In the genomic region with DNA sequence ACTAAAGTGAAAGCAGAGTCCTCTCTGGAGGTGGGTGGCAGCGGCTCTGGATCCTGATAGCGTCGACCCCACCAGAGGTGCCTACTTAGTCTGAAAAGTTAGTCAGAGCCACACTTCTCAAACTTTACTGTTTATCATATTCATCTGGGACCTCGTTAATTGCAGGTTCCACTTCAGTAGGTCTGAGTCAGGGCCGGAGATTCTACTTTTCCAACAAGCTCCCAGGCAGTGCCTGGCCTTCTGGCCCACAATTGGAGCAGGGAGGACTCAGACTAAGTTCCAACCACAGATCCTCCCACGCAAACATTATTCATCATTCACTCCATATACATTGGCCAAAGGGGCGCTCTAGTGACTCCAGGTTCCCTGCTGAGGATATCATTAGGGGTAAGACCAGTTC, we compare ENCODE assay signal across 1 cellular context.
TF ChIP-seq lines count a peak whose summit lies in the region.

No MANE protein-coding gene starts in this region.

TF ChIP-seq in K562, 482 proteins besides CTCF, POLR2A, EP300 and RAD21 (continued from another document and continues in another):
- TF ChIP-seq, protein P1, sequence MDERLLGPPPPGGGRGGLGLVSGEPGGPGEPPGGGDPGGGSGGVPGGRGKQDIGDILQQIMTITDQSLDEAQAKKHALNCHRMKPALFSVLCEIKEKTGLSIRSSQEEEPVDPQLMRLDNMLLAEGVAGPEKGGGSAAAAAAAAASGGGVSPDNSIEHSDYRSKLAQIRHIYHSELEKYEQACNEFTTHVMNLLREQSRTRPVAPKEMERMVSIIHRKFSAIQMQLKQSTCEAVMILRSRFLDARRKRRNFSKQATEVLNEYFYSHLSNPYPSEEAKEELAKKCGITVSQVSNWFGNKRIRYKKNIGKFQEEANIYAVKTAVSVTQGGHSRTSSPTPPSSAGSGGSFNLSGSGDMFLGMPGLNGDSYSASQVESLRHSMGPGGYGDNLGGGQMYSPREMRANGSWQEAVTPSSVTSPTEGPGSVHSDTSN (CRISPR knock-in tag; IDR thresholded peaks at IDR 0.05; ENCODE audit: low read depth), result no peak
- TF ChIP-seq, protein P1 (tag; conservative IDR thresholded peaks at IDR 0.05; ENCODE audit: low read depth), result peak; percentile 52; the same call in 1 of the 2 replicates
- TF ChIP-seq EGR1 (conservative IDR thresholded peaks at IDR 0.05) (peak; percentile 95), DPF2 (IDR thresholded peaks at IDR 0.05) (peak; percentile 77), RBM14 (IDR thresholded peaks at IDR 0.05; ENCODE audit: borderline replicate concordance, insufficient read depth, low read depth, low read length) (no peak), BMI1 (IDR thresholded peaks at IDR 0.05; ENCODE audit: low read length) (no peak), SRF (CRISPR knock-in tag; IDR thresholded peaks at IDR 0.05) (peak in 1 of 2 experiments; percentile 40; a peak in 1 of 4 replicates), C11orf30 (IDR thresholded peaks at IDR 0.05; ENCODE audit: low read depth) (no peak), RCOR1 (IDR thresholded peaks at IDR 0.05; ENCODE audit: borderline replicate concordance in 1 of 2, low read depth in 2 of 2, low read length in 2 of 2) (peak in 1 of 2 experiments; percentile 46; a peak in 1 of 4 replicates), GABPB2 (CRISPR knock-in tag; conservative IDR thresholded peaks at IDR 0.05) (no peak), POLR2H (tag; IDR thresholded peaks at IDR 0.05; ENCODE audit: low read depth) (no peak), HDAC2 (IDR thresholded peaks at IDR 0.05) (no peak), ZNF263 (CRISPR knock-in tag; IDR thresholded peaks at IDR 0.05; ENCODE audit: borderline replicate concordance) (peak; percentile 87), ZNF830 (CRISPR knock-in tag; IDR thresholded peaks at IDR 0.05) (no peak), JUND (IDR thresholded peaks at IDR 0.05; ENCODE audit: borderline replicate concordance, low read depth, low read length) (peak; percentile 71), JUND (tag; IDR thresholded peaks at IDR 0.05; ENCODE audit: borderline replicate concordance, low read depth, low read length) (no peak; the same call in 2 of the 3 replicates), ZNF707 (CRISPR knock-in tag; conservative IDR thresholded peaks at IDR 0.05) (no peak), SNRNP70 (optimal IDR thresholded peaks at IDR 0.05; ENCODE audit: low read depth, low read length) (no peak), FUS (optimal IDR thresholded peaks at IDR 0.05; ENCODE audit: low read depth, low read length) (no peak), CREBBP (IDR thresholded peaks at IDR 0.05; ENCODE audit: low read depth, low read length) (no peak), SMAD3 (CRISPR knock-in tag; conservative IDR thresholded peaks at IDR 0.05) (no peak), CHD1 (IDR thresholded peaks at IDR 0.05; ENCODE audit: low read length) (no peak), FOXA3 (CRISPR knock-in tag; conservative IDR thresholded peaks at IDR 0.05 in 1 of 2, IDR thresholded peaks at IDR 0.05 in 1 of 2) (no peak), HCFC1 (IDR thresholded peaks at IDR 0.05; ENCODE audit: low read depth, low read length) (no peak), TAF9B (IDR thresholded peaks at IDR 0.05; ENCODE audit: partially characterized antibody) (no peak), RFX5 (IDR thresholded peaks at IDR 0.05; ENCODE audit: low read depth, low read length) (no peak), CBX1 (IDR thresholded peaks at IDR 0.05; ENCODE audit: low read depth) (no peak), TGIF2 (CRISPR knock-in tag; IDR thresholded peaks at IDR 0.05) (no peak), RUNX1 (IDR thresholded peaks at IDR 0.05; ENCODE audit: low read depth) (no peak), ZNF444 (CRISPR knock-in tag; IDR thresholded peaks at IDR 0.05) (no peak), SMARCA4 (IDR thresholded peaks at IDR 0.05) (peak; percentile 71; the same call in 1 of the 2 replicates), HMGN3 (IDR thresholded peaks at IDR 0.05; ENCODE audit: borderline replicate concordance, extremely low read depth, insufficient read length, low read depth, low read length) (no peak), MCM3 (IDR thresholded peaks at IDR 0.05) (no peak), FOSL1 (tag; conservative IDR thresholded peaks at IDR 0.05) (peak; percentile 84), ATF7 (IDR thresholded peaks at IDR 0.05) (no peak)
- TF ChIP-seq, protein P2, sequence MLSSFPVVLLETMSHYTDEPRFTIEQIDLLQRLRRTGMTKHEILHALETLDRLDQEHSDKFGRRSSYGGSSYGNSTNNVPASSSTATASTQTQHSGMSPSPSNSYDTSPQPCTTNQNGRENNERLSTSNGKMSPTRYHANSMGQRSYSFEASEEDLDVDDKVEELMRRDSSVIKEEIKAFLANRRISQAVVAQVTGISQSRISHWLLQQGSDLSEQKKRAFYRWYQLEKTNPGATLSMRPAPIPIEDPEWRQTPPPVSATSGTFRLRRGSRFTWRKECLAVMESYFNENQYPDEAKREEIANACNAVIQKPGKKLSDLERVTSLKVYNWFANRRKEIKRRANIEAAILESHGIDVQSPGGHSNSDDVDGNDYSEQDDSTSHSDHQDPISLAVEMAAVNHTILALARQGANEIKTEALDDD (IDR thresholded peaks at IDR 0.05), result peak; percentile 82; the same call in 1 of the 2 replicates
- TF ChIP-seq, protein P3, sequence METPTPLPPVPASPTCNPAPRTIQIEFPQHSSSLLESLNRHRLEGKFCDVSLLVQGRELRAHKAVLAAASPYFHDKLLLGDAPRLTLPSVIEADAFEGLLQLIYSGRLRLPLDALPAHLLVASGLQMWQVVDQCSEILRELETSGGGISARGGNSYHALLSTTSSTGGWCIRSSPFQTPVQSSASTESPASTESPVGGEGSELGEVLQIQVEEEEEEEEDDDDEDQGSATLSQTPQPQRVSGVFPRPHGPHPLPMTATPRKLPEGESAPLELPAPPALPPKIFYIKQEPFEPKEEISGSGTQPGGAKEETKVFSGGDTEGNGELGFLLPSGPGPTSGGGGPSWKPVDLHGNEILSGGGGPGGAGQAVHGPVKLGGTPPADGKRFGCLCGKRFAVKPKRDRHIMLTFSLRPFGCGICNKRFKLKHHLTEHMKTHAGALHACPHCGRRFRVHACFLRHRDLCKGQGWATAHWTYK (CRISPR knock-in tag; IDR thresholded peaks at IDR 0.05), result no peak
- TF ChIP-seq, protein P4, sequence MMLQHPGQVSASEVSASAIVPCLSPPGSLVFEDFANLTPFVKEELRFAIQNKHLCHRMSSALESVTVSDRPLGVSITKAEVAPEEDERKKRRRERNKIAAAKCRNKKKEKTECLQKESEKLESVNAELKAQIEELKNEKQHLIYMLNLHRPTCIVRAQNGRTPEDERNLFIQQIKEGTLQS (IDR thresholded peaks at IDR 0.05), result peak; percentile 46; the same call in 1 of the 2 replicates
- TF ChIP-seq, protein P4 (CRISPR knock-in tag; conservative IDR thresholded peaks at IDR 0.05), result no peak
- TF ChIP-seq, protein P5, sequence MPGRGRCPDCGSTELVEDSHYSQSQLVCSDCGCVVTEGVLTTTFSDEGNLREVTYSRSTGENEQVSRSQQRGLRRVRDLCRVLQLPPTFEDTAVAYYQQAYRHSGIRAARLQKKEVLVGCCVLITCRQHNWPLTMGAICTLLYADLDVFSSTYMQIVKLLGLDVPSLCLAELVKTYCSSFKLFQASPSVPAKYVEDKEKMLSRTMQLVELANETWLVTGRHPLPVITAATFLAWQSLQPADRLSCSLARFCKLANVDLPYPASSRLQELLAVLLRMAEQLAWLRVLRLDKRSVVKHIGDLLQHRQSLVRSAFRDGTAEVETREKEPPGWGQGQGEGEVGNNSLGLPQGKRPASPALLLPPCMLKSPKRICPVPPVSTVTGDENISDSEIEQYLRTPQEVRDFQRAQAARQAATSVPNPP (IDR thresholded peaks at IDR 0.05; ENCODE audit: borderline replicate concordance, insufficient read depth, insufficient read length), result no peak
- TF ChIP-seq, protein P6, sequence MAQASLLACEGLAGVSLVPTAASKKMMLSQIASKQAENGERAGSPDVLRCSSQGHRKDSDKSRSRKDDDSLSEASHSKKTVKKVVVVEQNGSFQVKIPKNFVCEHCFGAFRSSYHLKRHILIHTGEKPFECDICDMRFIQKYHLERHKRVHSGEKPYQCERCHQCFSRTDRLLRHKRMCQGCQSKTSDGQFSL (CRISPR knock-in tag; IDR thresholded peaks at IDR 0.05), result no peak
- TF ChIP-seq, protein P6 (tag; IDR thresholded peaks at IDR 0.05), result no peak
- TF ChIP-seq, protein P7, sequence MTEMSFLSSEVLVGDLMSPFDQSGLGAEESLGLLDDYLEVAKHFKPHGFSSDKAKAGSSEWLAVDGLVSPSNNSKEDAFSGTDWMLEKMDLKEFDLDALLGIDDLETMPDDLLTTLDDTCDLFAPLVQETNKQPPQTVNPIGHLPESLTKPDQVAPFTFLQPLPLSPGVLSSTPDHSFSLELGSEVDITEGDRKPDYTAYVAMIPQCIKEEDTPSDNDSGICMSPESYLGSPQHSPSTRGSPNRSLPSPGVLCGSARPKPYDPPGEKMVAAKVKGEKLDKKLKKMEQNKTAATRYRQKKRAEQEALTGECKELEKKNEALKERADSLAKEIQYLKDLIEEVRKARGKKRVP (CRISPR knock-in tag; IDR thresholded peaks at IDR 0.05), result no peak
- TF ChIP-seq, protein P8, sequence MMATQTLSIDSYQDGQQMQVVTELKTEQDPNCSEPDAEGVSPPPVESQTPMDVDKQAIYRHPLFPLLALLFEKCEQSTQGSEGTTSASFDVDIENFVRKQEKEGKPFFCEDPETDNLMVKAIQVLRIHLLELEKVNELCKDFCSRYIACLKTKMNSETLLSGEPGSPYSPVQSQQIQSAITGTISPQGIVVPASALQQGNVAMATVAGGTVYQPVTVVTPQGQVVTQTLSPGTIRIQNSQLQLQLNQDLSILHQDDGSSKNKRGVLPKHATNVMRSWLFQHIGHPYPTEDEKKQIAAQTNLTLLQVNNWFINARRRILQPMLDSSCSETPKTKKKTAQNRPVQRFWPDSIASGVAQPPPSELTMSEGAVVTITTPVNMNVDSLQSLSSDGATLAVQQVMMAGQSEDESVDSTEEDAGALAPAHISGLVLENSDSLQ (IDR thresholded peaks at IDR 0.05), result 0 out of 2 replicates have a peak, but pooled peaks have one; percentile 22
